ENCODE assay signal across 1 cellular context in genomic region chr17:47618416-47618815, GRCh38.
TF ChIP-seq lines count a peak whose summit lies in the region.

No MANE protein-coding gene starts in this region.

TF ChIP-seq in WTC11, 78 proteins besides CTCF, POLR2A, EP300 and RAD21 (continued from another document):
- TF ChIP-seq USF2 (CRISPR knock-in tag; IDR thresholded peaks at IDR 0.05): no peak
- no peak for TF ChIP-seq ZNF396 (CRISPR knock-in tag; IDR thresholded peaks at IDR 0.05; ENCODE audit: borderline replicate concordance)
- TF ChIP-seq PRRX2 (CRISPR knock-in tag; IDR thresholded peaks at IDR 0.05): no peak
- no peak for TF ChIP-seq ZNF532 (CRISPR knock-in tag; IDR thresholded peaks at IDR 0.05; ENCODE audit: borderline replicate concordance)
- no peak for TF ChIP-seq ZNF423 (CRISPR knock-in tag; IDR thresholded peaks at IDR 0.05)
- TF ChIP-seq NFATC4 (CRISPR knock-in tag; IDR thresholded peaks at IDR 0.05): no peak
- TF ChIP-seq ESRRA (CRISPR knock-in tag; IDR thresholded peaks at IDR 0.05; ENCODE audit: borderline replicate concordance): no peak
- TF ChIP-seq, protein P1, sequence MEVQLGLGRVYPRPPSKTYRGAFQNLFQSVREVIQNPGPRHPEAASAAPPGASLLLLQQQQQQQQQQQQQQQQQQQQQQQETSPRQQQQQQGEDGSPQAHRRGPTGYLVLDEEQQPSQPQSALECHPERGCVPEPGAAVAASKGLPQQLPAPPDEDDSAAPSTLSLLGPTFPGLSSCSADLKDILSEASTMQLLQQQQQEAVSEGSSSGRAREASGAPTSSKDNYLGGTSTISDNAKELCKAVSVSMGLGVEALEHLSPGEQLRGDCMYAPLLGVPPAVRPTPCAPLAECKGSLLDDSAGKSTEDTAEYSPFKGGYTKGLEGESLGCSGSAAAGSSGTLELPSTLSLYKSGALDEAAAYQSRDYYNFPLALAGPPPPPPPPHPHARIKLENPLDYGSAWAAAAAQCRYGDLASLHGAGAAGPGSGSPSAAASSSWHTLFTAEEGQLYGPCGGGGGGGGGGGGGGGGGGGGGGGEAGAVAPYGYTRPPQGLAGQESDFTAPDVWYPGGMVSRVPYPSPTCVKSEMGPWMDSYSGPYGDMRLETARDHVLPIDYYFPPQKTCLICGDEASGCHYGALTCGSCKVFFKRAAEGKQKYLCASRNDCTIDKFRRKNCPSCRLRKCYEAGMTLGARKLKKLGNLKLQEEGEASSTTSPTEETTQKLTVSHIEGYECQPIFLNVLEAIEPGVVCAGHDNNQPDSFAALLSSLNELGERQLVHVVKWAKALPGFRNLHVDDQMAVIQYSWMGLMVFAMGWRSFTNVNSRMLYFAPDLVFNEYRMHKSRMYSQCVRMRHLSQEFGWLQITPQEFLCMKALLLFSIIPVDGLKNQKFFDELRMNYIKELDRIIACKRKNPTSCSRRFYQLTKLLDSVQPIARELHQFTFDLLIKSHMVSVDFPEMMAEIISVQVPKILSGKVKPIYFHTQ (CRISPR knock-in tag; IDR thresholded peaks at IDR 0.05): no peak
- no peak for TF ChIP-seq TEAD1 (CRISPR knock-in tag; IDR thresholded peaks at IDR 0.05)
- TF ChIP-seq, protein P2, sequence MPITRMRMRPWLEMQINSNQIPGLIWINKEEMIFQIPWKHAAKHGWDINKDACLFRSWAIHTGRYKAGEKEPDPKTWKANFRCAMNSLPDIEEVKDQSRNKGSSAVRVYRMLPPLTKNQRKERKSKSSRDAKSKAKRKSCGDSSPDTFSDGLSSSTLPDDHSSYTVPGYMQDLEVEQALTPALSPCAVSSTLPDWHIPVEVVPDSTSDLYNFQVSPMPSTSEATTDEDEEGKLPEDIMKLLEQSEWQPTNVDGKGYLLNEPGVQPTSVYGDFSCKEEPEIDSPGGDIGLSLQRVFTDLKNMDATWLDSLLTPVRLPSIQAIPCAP (CRISPR knock-in tag; IDR thresholded peaks at IDR 0.05): no peak
- TF ChIP-seq, protein P3, sequence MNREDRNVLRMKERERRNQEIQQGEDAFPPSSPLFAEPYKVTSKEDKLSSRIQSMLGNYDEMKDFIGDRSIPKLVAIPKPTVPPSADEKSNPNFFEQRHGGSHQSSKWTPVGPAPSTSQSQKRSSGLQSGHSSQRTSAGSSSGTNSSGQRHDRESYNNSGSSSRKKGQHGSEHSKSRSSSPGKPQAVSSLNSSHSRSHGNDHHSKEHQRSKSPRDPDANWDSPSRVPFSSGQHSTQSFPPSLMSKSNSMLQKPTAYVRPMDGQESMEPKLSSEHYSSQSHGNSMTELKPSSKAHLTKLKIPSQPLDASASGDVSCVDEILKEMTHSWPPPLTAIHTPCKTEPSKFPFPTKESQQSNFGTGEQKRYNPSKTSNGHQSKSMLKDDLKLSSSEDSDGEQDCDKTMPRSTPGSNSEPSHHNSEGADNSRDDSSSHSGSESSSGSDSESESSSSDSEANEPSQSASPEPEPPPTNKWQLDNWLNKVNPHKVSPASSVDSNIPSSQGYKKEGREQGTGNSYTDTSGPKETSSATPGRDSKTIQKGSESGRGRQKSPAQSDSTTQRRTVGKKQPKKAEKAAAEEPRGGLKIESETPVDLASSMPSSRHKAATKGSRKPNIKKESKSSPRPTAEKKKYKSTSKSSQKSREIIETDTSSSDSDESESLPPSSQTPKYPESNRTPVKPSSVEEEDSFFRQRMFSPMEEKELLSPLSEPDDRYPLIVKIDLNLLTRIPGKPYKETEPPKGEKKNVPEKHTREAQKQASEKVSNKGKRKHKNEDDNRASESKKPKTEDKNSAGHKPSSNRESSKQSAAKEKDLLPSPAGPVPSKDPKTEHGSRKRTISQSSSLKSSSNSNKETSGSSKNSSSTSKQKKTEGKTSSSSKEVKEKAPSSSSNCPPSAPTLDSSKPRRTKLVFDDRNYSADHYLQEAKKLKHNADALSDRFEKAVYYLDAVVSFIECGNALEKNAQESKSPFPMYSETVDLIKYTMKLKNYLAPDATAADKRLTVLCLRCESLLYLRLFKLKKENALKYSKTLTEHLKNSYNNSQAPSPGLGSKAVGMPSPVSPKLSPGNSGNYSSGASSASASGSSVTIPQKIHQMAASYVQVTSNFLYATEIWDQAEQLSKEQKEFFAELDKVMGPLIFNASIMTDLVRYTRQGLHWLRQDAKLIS (CRISPR knock-in tag; IDR thresholded peaks at IDR 0.05; ENCODE audit: borderline replicate concordance): no peak
